In the genomic region with DNA sequence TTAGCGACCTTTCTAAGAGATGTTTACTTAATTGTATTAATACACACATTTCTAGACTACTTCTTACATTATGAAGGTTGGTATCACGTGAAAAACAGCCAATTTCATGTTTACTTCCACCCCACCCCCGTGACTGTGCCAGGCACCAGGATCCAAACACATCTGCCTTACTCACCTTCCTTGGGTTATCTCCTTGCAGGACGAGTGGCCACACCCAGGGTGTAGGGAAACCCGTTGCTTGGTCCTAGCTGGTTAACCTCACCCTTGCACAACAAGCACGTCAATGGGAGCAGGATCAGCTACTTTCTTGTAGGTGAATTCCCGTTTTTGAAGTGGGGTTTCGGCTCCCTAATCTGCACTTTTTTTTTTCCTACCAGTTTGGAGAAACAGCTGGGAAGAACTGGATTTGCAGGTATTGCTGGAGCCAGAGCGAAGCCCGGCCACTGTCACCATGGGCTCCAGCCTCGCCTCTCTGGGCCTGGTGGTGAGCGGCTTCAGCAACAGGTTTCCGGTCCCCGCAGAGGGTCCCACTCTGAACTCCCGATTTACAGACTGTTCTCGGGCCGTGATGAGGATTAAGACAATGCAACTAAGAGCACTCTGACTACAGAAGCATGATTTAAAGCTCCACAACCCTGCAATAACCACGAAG, we compare ENCODE assay signal across 9 cellular contexts. TPM values are rescaled to one million over a fixed set of nuclear protein-coding genes. Genes with fewer than 3 reads are reported as not detected.
DNase-seq lines count a peak whose midpoint lies in the region; ATAC-seq and TF ChIP-seq lines count a peak whose summit lies in the region.
"Had no signal": no experiment of that assay in that cellular context is flagged by ENCODE, and none has a peak within 500 bp of the region (broad histone marks: within the 10 kb centered on the region; RNA-seq: fewer than 3 reads in every experiment).

No MANE protein-coding gene starts in this region.

- peaks cover 30% of the 10 kb centered on the region for H3K36me3 Mint-ChIP-seq in activated T-cell treated with anti-CD3 and anti-CD28 coated beads, Interleukin-2, amount 50 U/mL, for 24 hours (ENCODE audit: low read depth)
- H3K36me3 Mint-ChIP-seq in activated T-cell treated with anti-CD3 and anti-CD28 coated beads, Interleukin-2, amount 50 U/mL, for 72 hours (ENCODE audit: insufficient read depth in 2 of 2), result peaks cover 18 to 21% of the 10 kb centered on the region in 2 donors

- H3K27ac Mint-ChIP-seq in activated T-cell treated with anti-CD3 and anti-CD28 coated beads, Interleukin-2, amount 50 U/mL, for 24 hours, result no peak overlapping the region
- H3K27ac Mint-ChIP-seq in activated T-cell treated with anti-CD3 and anti-CD28 coated beads, Interleukin-2, amount 50 U/mL, for 72 hours, result no peak overlapping the region

- TF ChIP-seq POLR2A in testis (IDR thresholded peaks at IDR 0.05), result no peak

- H3K36me3 ChIP-seq in mucosa of descending colon (ENCODE audit: low read depth) (no peaks in the 10 kb centered on the region), testis (ENCODE audit: low read depth, missing control alignments) (no peaks in the 10 kb centered on the region)

- H3K9me3 Mint-ChIP-seq in activated T-cell treated with anti-CD3 and anti-CD28 coated beads, Interleukin-2, amount 50 U/mL, for 24 hours, result no peaks in the 10 kb centered on the region
- H3K9me3 Mint-ChIP-seq in activated T-cell treated with anti-CD3 and anti-CD28 coated beads, Interleukin-2, amount 50 U/mL, for 72 hours, result no peaks in the 10 kb centered on the region

- no peaks in the 10 kb centered on the region for H3K27me3 Mint-ChIP-seq in activated T-cell treated with anti-CD3 and anti-CD28 coated beads, Interleukin-2, amount 50 U/mL, for 24 hours
- no peaks in the 10 kb centered on the region for H3K27me3 Mint-ChIP-seq in activated T-cell treated with anti-CD3 and anti-CD28 coated beads, Interleukin-2, amount 50 U/mL, for 72 hours (ENCODE audit: low read depth)

- no peak for ATAC-seq in activated T-cell treated with anti-CD3 and anti-CD28 coated beads, Interleukin-2, amount 50 U/mL, for 72 hours (replicated peaks in 1 of 2)
- ATAC-seq in mucosa of descending colon (peak; percentile 49), GM18858 (IDR thresholded peaks at IDR 0.05; ENCODE audit: unreplicated experiment) (no peak)

- DNase-seq in activated T-cell treated with anti-CD3 and anti-CD28 coated beads, Interleukin-2, amount 50 U/mL, for 24 hours, result no peak
- no peak for DNase-seq in activated T-cell treated with anti-CD3 and anti-CD28 coated beads, Interleukin-2, amount 50 U/mL, for 72 hours
- DNase-seq in caudate nucleus (lab: John Stamatoyannopoulos, UW), result peak in 6 of 61 donors; percentile 10 to 38 (median 26)
- peak; percentile 63 to 68 (median 66) for DNase-seq in mucosa of descending colon
- peak; percentile 26 for DNase-seq in testis
- no peak for DNase-seq in HCEC 1CT
- DNase-seq in NCI-H524 (lab: John Stamatoyannopoulos, UW), result no peak
- DNase-seq: NCI-H1436 had no signal

- H3K4me1 ChIP-seq in mucosa of descending colon (ENCODE audit: low read depth), result peaks cover 39% of the 10 kb centered on the region
- peaks cover 13% of the 10 kb centered on the region for H3K4me1 ChIP-seq in testis

- TF ChIP-seq CTCF in mucosa of descending colon (IDR thresholded peaks at IDR 0.05) (no peak), testis (IDR thresholded peaks at IDR 0.05) (no peak)

- H3K27ac ChIP-seq in caudate nucleus (ENCODE audit: low read depth, low read length) (peak overlapping the region; percentile 92), testis (peak overlapping the region; percentile 93 to 97)

- H3K4me3 ChIP-seq in mucosa of descending colon (no peak overlapping the region), testis (peak overlapping the region in 1 of 2 donors; percentile 82)

- peak overlapping the region; percentile 8 for H3K4me3 Mint-ChIP-seq in activated T-cell treated with anti-CD3 and anti-CD28 coated beads, Interleukin-2, amount 50 U/mL, for 24 hours
- peak overlapping the region in 1 of 2 donors; percentile 16 for H3K4me3 Mint-ChIP-seq in activated T-cell treated with anti-CD3 and anti-CD28 coated beads, Interleukin-2, amount 50 U/mL, for 72 hours

- intact Hi-C loops in mucosa of descending colon (cut with DNase I, micrococcal nuclease) (no loop called here), testis (cut with DNase I; ENCODE audit: low total_unique reads) (no loop called here)

- peaks cover 25% of the 10 kb centered on the region for H3K4me1 Mint-ChIP-seq in activated T-cell treated with anti-CD3 and anti-CD28 coated beads, Interleukin-2, amount 50 U/mL, for 24 hours (ENCODE audit: low read depth)
- peaks cover 31% of the 10 kb centered on the region for H3K4me1 Mint-ChIP-seq in activated T-cell treated with anti-CD3 and anti-CD28 coated beads, Interleukin-2, amount 50 U/mL, for 72 hours (ENCODE audit: low read depth)

- WGBS in testis, 2 donors, result 49 to 68% methylated on average over 18 of the region's 18 CpGs

- H3K9me3 ChIP-seq in mucosa of descending colon (no peaks in the 10 kb centered on the region), testis (no peaks in the 10 kb centered on the region)

- no peaks in the 10 kb centered on the region for H3K27me3 ChIP-seq in testis

RNA-seq across cellular contexts. Expression of a gene that starts 2.1 kb away (rescaled TPM):
- 1,000 to 10,000 TPM in 1 of 2 donors, 100 to 1,000 TPM in 1; 726 to 1,037 TPM for total RNA-seq in activated T-cell treated with anti-CD3 and anti-CD28 coated beads, Interleukin-2, amount 50 U/mL, for 72 hours
- total RNA-seq in mucosa of descending colon (1,000 to 10,000 TPM; 1,560 to 1,757 (median 1,606) TPM), testis (1,000 to 10,000 TPM; 1,859 to 1,996 TPM)
- 3,514 TPM for polyA plus RNA-seq in testis (ENCODE audit: insufficient read depth, low read depth, low replicate concordance)

RNA-seq across cellular contexts. Expression of a gene that starts 25.5 kb away (rescaled TPM):
- 10 to 100 TPM; 48.5 to 54.9 TPM for total RNA-seq in activated T-cell treated with anti-CD3 and anti-CD28 coated beads, Interleukin-2, amount 50 U/mL, for 72 hours
- total RNA-seq in mucosa of descending colon (10 to 100 TPM; 26.9 to 91.5 (median 50.1) TPM), testis (100 to 1,000 TPM in 1 of 2 donors, 10 to 100 TPM in 1; 73.5 to 119 TPM)
- polyA plus RNA-seq in testis (ENCODE audit: insufficient read depth, low read depth, low replicate concordance), result 82.3 TPM

RNA-seq across cellular contexts. Expression of a gene that starts 36.6 kb away (rescaled TPM):
- total RNA-seq in activated T-cell treated with anti-CD3 and anti-CD28 coated beads, Interleukin-2, amount 50 U/mL, for 72 hours, result 10 to 100 TPM; 46.0 to 47.3 TPM
- 10 to 100 TPM in 2 of 3 donors, 1 to 10 TPM in 1; 4.8 to 15.2 (median 13.3) TPM for total RNA-seq in mucosa of descending colon
- 1 to 10 TPM; 7.1 to 7.7 TPM for total RNA-seq in testis
- 7.6 TPM for polyA plus RNA-seq in testis (ENCODE audit: insufficient read depth, low read depth, low replicate concordance)

Comparison
In these comparisons a context has a peak if more than half of its experiments do, and no peak if none do; other contexts are left out.
1. DNase-seq: peak in mucosa of descending colon (3 of 3) and testis (single experiment); none in activated T-cell treated with anti-CD3 and anti-CD28 coated beads, Interleukin-2, amount 50 U/mL, for 24 hours (single experiment), activated T-cell treated with anti-CD3 and anti-CD28 coated beads, Interleukin-2, amount 50 U/mL, for 72 hours (0 of 2), HCEC 1CT (single experiment) and NCI-H524 (0 of 2).